ENCODE assay signal across 7 cellular contexts in the genomic region with DNA sequence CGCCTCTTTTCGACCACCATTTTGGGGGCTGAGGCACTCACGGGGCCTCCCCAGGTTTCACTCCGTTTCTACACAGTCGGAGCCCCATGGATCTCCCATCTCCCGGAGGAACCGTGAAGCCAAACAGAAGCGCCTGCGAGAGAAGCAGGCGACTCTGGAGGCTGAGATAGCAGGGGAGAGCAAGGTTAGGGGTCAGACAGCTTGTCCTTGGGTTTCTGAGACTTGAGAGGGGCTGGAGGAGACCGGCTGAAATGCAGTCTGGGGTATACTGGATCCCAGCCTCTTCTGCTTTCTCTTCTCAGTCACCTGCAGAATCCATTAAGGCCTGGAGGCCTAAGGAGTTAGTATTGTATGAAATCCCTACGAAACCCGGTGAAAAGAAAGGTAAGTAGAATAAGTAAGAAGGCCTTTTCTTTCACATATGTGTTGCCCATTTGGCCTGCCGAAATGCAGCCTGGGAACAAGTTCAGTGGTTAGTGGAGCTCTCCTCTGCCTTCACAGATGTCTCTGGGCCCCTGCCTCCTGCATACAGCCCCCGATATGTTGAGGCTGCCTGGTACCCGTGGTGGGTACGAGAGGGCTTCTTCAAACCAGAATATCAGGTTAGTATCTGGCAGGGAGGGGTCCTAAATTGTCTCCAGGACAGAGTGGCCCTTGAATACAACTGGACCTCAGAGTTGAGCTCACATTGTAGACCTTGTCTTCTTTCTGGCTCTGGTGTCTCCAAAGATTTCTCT. TPM values are rescaled to one million over a fixed set of nuclear protein-coding genes. Genes with fewer than 3 reads are reported as not detected.
A peak's percentile ranks its signal among the peaks of the same experiment; 100 is the strongest.
DNase-seq lines count a peak whose midpoint lies in the region; TF ChIP-seq lines count a peak whose summit lies in the region.
"Had no signal": no experiment of that assay in that cellular context is flagged by ENCODE, and none has a peak within 500 bp of the region (broad histone marks: within the 10 kb centered on the region; RNA-seq: fewer than 3 reads in every experiment).

No MANE protein-coding gene starts in this region.

- peak overlapping the region; percentile 87 for H3K4me3 Mint-ChIP-seq in activated naive CD4-positive, alpha-beta T cell treated with anti-CD3 and anti-CD28 coated beads for 36 hours

- H3K36me3 Mint-ChIP-seq in activated naive CD4-positive, alpha-beta T cell treated with anti-CD3 and anti-CD28 coated beads for 36 hours (ENCODE audit: low read depth) = peaks cover 39% of the 10 kb centered on the region

- no peak for TF ChIP-seq CTCF in fibroblast of villous mesenchyme (IDR thresholded peaks at IDR 0.05; ENCODE audit: insufficient read depth, low read depth, low read length)

- intact Hi-C loops in activated naive CD4-positive, alpha-beta T cell treated with anti-CD3 and anti-CD28 coated beads for 36 hours (cut with micrococcal nuclease) = loop anchor here (1.0 to 5.0 kb wide), 8 partner anchors 87 to 373 kb away; a partner anchor contains a TSS

- H3K9me3 Mint-ChIP-seq in activated naive CD4-positive, alpha-beta T cell treated with anti-CD3 and anti-CD28 coated beads for 36 hours = no peaks in the 10 kb centered on the region

- peaks cover 22 to 36% of the 10 kb centered on the region in 2 donors for H3K36me3 ChIP-seq in stomach smooth muscle (ENCODE audit: control insufficient read depth in 2 of 2, insufficient read depth in 2 of 2, low read length in 2 of 2)

- H3K4me1 ChIP-seq in stomach smooth muscle (ENCODE audit: control insufficient read depth, insufficient read depth, low read length) = peaks cover 26% of the 10 kb centered on the region

- peak overlapping the region; percentile 86 for H3K27ac Mint-ChIP-seq in activated naive CD4-positive, alpha-beta T cell treated with anti-CD3 and anti-CD28 coated beads for 36 hours

- H3K9me3 ChIP-seq in stomach smooth muscle (ENCODE audit: control insufficient read depth in 2 of 2, low read length in 2 of 2) = no peaks in the 10 kb centered on the region

- H3K27ac ChIP-seq in stomach smooth muscle (ENCODE audit: low read length) = peak overlapping the region; percentile 93

- peak overlapping the region; percentile 59 for H3K4me3 ChIP-seq in fibroblast of villous mesenchyme (ENCODE audit: low read depth, low read length)
- peak overlapping the region; percentile 76 to 80 for H3K4me3 ChIP-seq in stomach smooth muscle (ENCODE audit: low read length in 2 of 2)

- no peaks in the 10 kb centered on the region for H3K27me3 Mint-ChIP-seq in activated naive CD4-positive, alpha-beta T cell treated with anti-CD3 and anti-CD28 coated beads for 36 hours (ENCODE audit: low read depth)

- H3K9ac ChIP-seq in stomach smooth muscle (ENCODE audit: low read length in 2 of 2) = peak overlapping the region; percentile 94 to 95

- DNase-seq in activated naive CD4-positive, alpha-beta T cell treated with anti-CD3 and anti-CD28 coated beads for 36 hours = no peak
- DNase-seq in activated naive CD4-positive, alpha-beta T cell treated with Interleukin-2 at 50 U/mL for 16 hours = no peak
- no peak for DNase-seq in fibroblast of villous mesenchyme (ENCODE audit: low read depth)
- DNase-seq in central memory CD4-positive, alpha-beta T cell = no peak
- DNase-seq in SHP77 treated with DMSO at 0.1 percent for 48 hours (lab: John Stamatoyannopoulos, UW) = no peak

- peaks cover 26% of the 10 kb centered on the region for H3K4me1 Mint-ChIP-seq in activated naive CD4-positive, alpha-beta T cell treated with anti-CD3 and anti-CD28 coated beads for 36 hours (ENCODE audit: low read depth)

- CTCF ChIA-PET in activated naive CD4-positive, alpha-beta T cell treated with anti-CD3 and anti-CD28 coated beads for 36 hours (lab: Charles Lee) = interaction anchor here (0.6 to 5.8 kb wide), 19 partner anchors 9 to 184 kb away, joined by 3 to 73 read pairs (median 5); no protein-coding TSS in a partner anchor

- no peaks in the 10 kb centered on the region for H3K27me3 ChIP-seq in stomach smooth muscle (ENCODE audit: control insufficient read depth in 1 of 2, insufficient read depth in 2 of 2, low read length in 2 of 2)

RNA-seq across cellular contexts. Expression of a gene that starts 1.0 kb away (rescaled TPM):
- total RNA-seq in activated naive CD4-positive, alpha-beta T cell treated with anti-CD3 and anti-CD28 coated beads for 36 hours = 10 to 100 TPM; 78.1 to 82.8 TPM
- total RNA-seq in fibroblast of villous mesenchyme = 15.1 and 17.3 TPM in 2 replicates

RNA-seq across cellular contexts. Expression of a gene that starts 7.0 kb away (rescaled TPM):
- total RNA-seq in activated naive CD4-positive, alpha-beta T cell treated with anti-CD3 and anti-CD28 coated beads for 36 hours = 10 to 100 TPM; 33.3 to 42.4 TPM
- total RNA-seq in fibroblast of villous mesenchyme = 9.3 and 14.7 TPM in 2 replicates

RNA-seq across cellular contexts. Expression of a gene that starts 16.9 kb away (rescaled TPM):
- not detected for total RNA-seq in activated naive CD4-positive, alpha-beta T cell treated with anti-CD3 and anti-CD28 coated beads for 36 hours
- total RNA-seq in fibroblast of villous mesenchyme = not detected in 2 replicates
- total RNA-seq: left cardiac atrium had no signal

RNA-seq across cellular contexts. Expression of a gene that starts 25.8 kb away (rescaled TPM):
- not detected for total RNA-seq in activated naive CD4-positive, alpha-beta T cell treated with anti-CD3 and anti-CD28 coated beads for 36 hours
- total RNA-seq in fibroblast of villous mesenchyme = not detected in 2 replicates
- total RNA-seq: left cardiac atrium had no signal

RNA-seq across cellular contexts. Expression of a gene that starts 30.7 kb away (rescaled TPM):
- total RNA-seq in activated naive CD4-positive, alpha-beta T cell treated with anti-CD3 and anti-CD28 coated beads for 36 hours = 10 to 100 TPM in 1 of 2 experiments, 1 to 10 TPM in 1; 9.5 to 10.1 TPM
- total RNA-seq in fibroblast of villous mesenchyme = 19.3 and 32.4 TPM in 2 replicates
